ENCODE assay signal across 20 cellular contexts in genomic region chr13:59960683-59961082, GRCh38.
A peak's percentile ranks its signal among the peaks of the same experiment; 100 is the strongest.
DNase-seq lines count a peak whose midpoint lies in the region; ATAC-seq and TF ChIP-seq lines count a peak whose summit lies in the region.
"Had no signal": no experiment of that assay in that cellular context is flagged by ENCODE, and none has a peak within 500 bp of the region (broad histone marks: within the 10 kb centered on the region; RNA-seq: fewer than 3 reads in every experiment).

No MANE protein-coding gene starts in this region.

- no peaks in the 10 kb centered on the region for H3K27me3 Mint-ChIP-seq in activated naive CD4-positive, alpha-beta T cell treated with anti-CD3 and anti-CD28 coated beads, Interleukin-2, amount 10 ng/mL, durations not matched to agents 7 days and 5 days

- H3K27me3 ChIP-seq in left ventricle myocardium inferior (ENCODE audit: low read depth), result no peaks in the 10 kb centered on the region
- H3K27me3 ChIP-seq: Peyer's patch, SJCRH30 had no signal

- TF ChIP-seq CTCF in cardiac fibroblast (IDR thresholded peaks at IDR 0.05; ENCODE audit: low read depth, low read length) (no peak), fibroblast of pulmonary artery (IDR thresholded peaks at IDR 0.05; ENCODE audit: low read length, missing control alignments) (no peak), left ventricle myocardium inferior (IDR thresholded peaks at IDR 0.05; ENCODE audit: borderline replicate concordance) (no peak)

- intact Hi-C loops in left ventricle myocardium inferior (cut with micrococcal nuclease), result no loop called here

- H3K9me3 Mint-ChIP-seq in activated naive CD4-positive, alpha-beta T cell treated with anti-CD3 and anti-CD28 coated beads, Interleukin-2, amount 10 ng/mL, durations not matched to agents 7 days and 5 days, result peaks cover 5% of the 10 kb centered on the region

- H3K36me3 Mint-ChIP-seq in activated naive CD4-positive, alpha-beta T cell treated with anti-CD3 and anti-CD28 coated beads, Interleukin-2, amount 10 ng/mL, durations not matched to agents 7 days and 5 days, result peaks cover 20% of the 10 kb centered on the region

- peaks cover 8% of the 10 kb centered on the region for H3K9me3 ChIP-seq in left ventricle myocardium inferior (replicated peaks)
- H3K9me3 ChIP-seq: Peyer's patch, SJCRH30 had no signal

- no peaks in the 10 kb centered on the region for H3K36me3 ChIP-seq in left ventricle myocardium inferior
- H3K36me3 ChIP-seq: Peyer's patch had no signal

- no peak overlapping the region for H3K4me3 ChIP-seq in cardiac fibroblast (replicated peaks in 1 of 2; ENCODE audit: low read depth in 2 of 2, low read length in 2 of 2)
- no peak overlapping the region for H3K4me3 ChIP-seq in fibroblast of pulmonary artery (replicated peaks; ENCODE audit: low read depth, low read length)
- no peak overlapping the region for H3K4me3 ChIP-seq in left ventricle myocardium inferior
- H3K4me3 ChIP-seq: Peyer's patch, SJCRH30 had no signal

- ATAC-seq in HG02870 (IDR thresholded peaks at IDR 0.05; ENCODE audit: unreplicated experiment) (no peak), GM18867 (IDR thresholded peaks at IDR 0.05; ENCODE audit: unreplicated experiment) (no peak), HG02678 (IDR thresholded peaks at IDR 0.05; ENCODE audit: unreplicated experiment) (no peak)

- no peak overlapping the region for H3K4me3 Mint-ChIP-seq in activated naive CD4-positive, alpha-beta T cell treated with anti-CD3 and anti-CD28 coated beads, Interleukin-2, amount 10 ng/mL, durations not matched to agents 7 days and 5 days

- H3K27ac ChIP-seq in left ventricle myocardium inferior (replicated peaks), result no peak overlapping the region
- H3K27ac ChIP-seq: C4-2B, Peyer's patch, SJCRH30 had no signal

- H3K4me1 ChIP-seq in left ventricle myocardium inferior, result no peaks in the 10 kb centered on the region
- H3K4me1 ChIP-seq: Peyer's patch, SJCRH30 had no signal

- H3K27ac Mint-ChIP-seq in activated naive CD4-positive, alpha-beta T cell treated with anti-CD3 and anti-CD28 coated beads, Interleukin-2, amount 10 ng/mL, durations not matched to agents 7 days and 5 days, result peak overlapping the region; percentile 49

- CTCF ChIA-PET in activated naive CD4-positive, alpha-beta T cell treated with anti-CD3 and anti-CD28 coated beads, Interleukin-2, amount 10 ng/mL, durations not matched to agents 7 days and 5 days (lab: Charles Lee), result no interaction called here

- no peaks in the 10 kb centered on the region for H3K4me1 Mint-ChIP-seq in activated naive CD4-positive, alpha-beta T cell treated with anti-CD3 and anti-CD28 coated beads, Interleukin-2, amount 10 ng/mL, durations not matched to agents 7 days and 5 days

- DNase-seq in activated naive CD4-positive, alpha-beta T cell treated with anti-CD3 and anti-CD28 coated beads, Interleukin-2, amount 10 ng/mL, durations not matched to agents 7 days and 5 days, result no peak
- no peak for DNase-seq in activated naive CD4-positive, alpha-beta T cell treated with anti-CD3 and anti-CD28 coated beads, Interleukin-2, amount 50 U/mL, for 16 hours
- peak; percentile 4 to 11 for DNase-seq in cardiac fibroblast (ENCODE audit: low read depth in 2 of 2)
- peak; percentile 10 for DNase-seq in fibroblast of pulmonary artery (ENCODE audit: low read depth)
- DNase-seq in left ventricle myocardium inferior, result no peak
- DNase-seq: 8988T; DMS53; GDM1; H7; Kasumi-1; NCI-H1417; NCI-H1694 treated with DMSO at 0.1 percent for 48 hours; NCI-H510A; NK-92 treated with Interleukin-12 subunit alpha and Interleukin-12 subunit beta, amount 100 ng/mL, for 24 hours; Peyer's patch; SJCRH30 had no signal

Comparison
In these comparisons a context has a peak if more than half of its experiments do, and no peak if none do; other contexts are left out.
1. DNase-seq: peak in cardiac fibroblast (2 of 2) and fibroblast of pulmonary artery (single experiment); none in activated naive CD4-positive, alpha-beta T cell treated with anti-CD3 and anti-CD28 coated beads, Interleukin-2, amount 10 ng/mL, durations not matched to agents 7 days and 5 days (single experiment), activated naive CD4-positive, alpha-beta T cell treated with anti-CD3 and anti-CD28 coated beads, Interleukin-2, amount 50 U/mL, for 16 hours (single experiment) and left ventricle myocardium inferior (single experiment).